Comparison of ENCODE assay signal across 29 cellular contexts in genomic region chr12:55009171-55009570, GRCh38. TPM values are rescaled to one million over a fixed set of nuclear protein-coding genes. Genes with fewer than 3 reads are reported as not detected.
A peak's percentile ranks its signal among the peaks of the same experiment; 100 is the strongest.
DNase-seq lines count a peak whose midpoint lies in the region; ATAC-seq, FAIRE-seq and TF ChIP-seq lines count a peak whose summit lies in the region.
"Had no signal": no experiment of that assay in that cellular context is flagged by ENCODE, and none has a peak within 500 bp of the region (broad histone marks: within the 10 kb centered on the region; RNA-seq: fewer than 3 reads in every experiment).

No MANE protein-coding gene starts in this region.

- H3K36me3 Mint-ChIP-seq in progenitor cell of endocrine pancreas (ENCODE audit: insufficient read depth): no peaks in the 10 kb centered on the region

- H3K9me3 Mint-ChIP-seq in progenitor cell of endocrine pancreas (ENCODE audit: low read depth): peaks cover 5% of the 10 kb centered on the region

- H3K4me3 Mint-ChIP-seq in progenitor cell of endocrine pancreas (ENCODE audit: low read depth): no peak overlapping the region
- H3K4me3 Mint-ChIP-seq: CD4-positive, alpha-beta memory T cell; WTC11 had no signal

- no peaks in the 10 kb centered on the region for H3K36me3 ChIP-seq in ectodermal cell (ENCODE audit: control insufficient read depth, insufficient read depth, low read length)
- H3K36me3 ChIP-seq: adrenal gland, left ventricle myocardium inferior, Peyer's patch, tibial artery had no signal

- peak overlapping the region; percentile 64 for H3K27ac ChIP-seq in ectodermal cell (ENCODE audit: insufficient read depth, low read depth, low read length, poor library complexity, severe bottlenecking)
- H3K27ac ChIP-seq: A549, adrenal gland, body of pancreas, left ventricle myocardium inferior, Peyer's patch, tibial artery had no signal

- no peaks in the 10 kb centered on the region for H3K4me1 Mint-ChIP-seq in progenitor cell of endocrine pancreas (ENCODE audit: low read depth)
- H3K4me1 Mint-ChIP-seq: CD4-positive, alpha-beta memory T cell had no signal

- peak; percentile 92 for DNase-seq in DMS 273 treated with DMSO at 0.1 percent for 48 hours (lab: John Stamatoyannopoulos, UW)
- DNase-seq in NCI-H1105 treated with DMSO at 0.1 percent for 48 hours (lab: John Stamatoyannopoulos, UW): peak; percentile 54
- DNase-seq in NCI-H345 (lab: John Stamatoyannopoulos, UW): peak; percentile 37
- DNase-seq in GM19239 (ENCODE audit: insufficient read length, low spot score): no peak
- DNase-seq in stimulated activated naive CD8-positive, alpha-beta T cell treated with anti-CD3 and anti-CD28 coated beads, Interleukin-15, Interleukin-2, amounts not matched to agents 100 U/mL and 50 U/mL, for 24 hours: no peak
- no peak for DNase-seq in progenitor cell of endocrine pancreas (ENCODE audit: low spot score, unreplicated experiment)
- DNase-seq in stimulated activated CD4-positive, alpha-beta T cell treated with anti-CD3 and anti-CD28 coated beads, Interleukin-4, amount 100 ng/mL, for 24 hours: no peak
- DNase-seq: activated CD4-positive, alpha-beta T cell treated with anti-CD3 and anti-CD28 coated beads, Interleukin-2, amount 50 U/mL, for 1 hour; activated naive CD4-positive, alpha-beta T cell treated with Interleukin-2 at 50 U/mL for 16 hours; adrenal gland; body of pancreas; CD4-positive, alpha-beta memory T cell; left ventricle myocardium inferior; mesendoderm; NCI-H1048; NCI-H226; Peyer's patch; SW 1271; T-helper 9 cell; tibial artery had no signal

- 54 to 56% methylated on average over 4 of the region's 4 CpGs for WGBS in ectodermal cell, 2 experiments

- peaks cover 10% of the 10 kb centered on the region for H3K4me1 ChIP-seq in ectodermal cell (ENCODE audit: control insufficient read depth, insufficient read depth, low read length)
- H3K4me1 ChIP-seq: A549, adrenal gland, body of pancreas, left ventricle myocardium inferior, Peyer's patch, tibial artery had no signal

- no peaks in the 10 kb centered on the region for H3K27me3 ChIP-seq in ectodermal cell (ENCODE audit: control insufficient read depth, insufficient read depth, low read length, poor library complexity, severe bottlenecking)
- H3K27me3 ChIP-seq: adrenal gland, body of pancreas, Peyer's patch had no signal

- FAIRE-seq in GM19239 (lab: Jason Lieb, UNC): no peak
- FAIRE-seq: A549 had no signal

- no peak for TF ChIP-seq CTCF in progenitor cell of endocrine pancreas (IDR thresholded peaks at IDR 0.05; ENCODE audit: unreplicated experiment)

- no peak for ATAC-seq in stimulated activated naive CD8-positive, alpha-beta T cell treated with anti-CD3 and anti-CD28 coated beads, Interleukin-15, Interleukin-2, amounts not matched to agents 100 U/mL and 50 U/mL, for 24 hours
- ATAC-seq: A549, body of pancreas, WTC11 had no signal

- no peak overlapping the region for H3K4me3 ChIP-seq in ectodermal cell (ENCODE audit: insufficient read depth, low read depth, low read length)
- H3K4me3 ChIP-seq: A549, adrenal gland, body of pancreas, left ventricle myocardium inferior, Peyer's patch, tibial artery had no signal

- H3K27me3 Mint-ChIP-seq in progenitor cell of endocrine pancreas: peaks cover 27% of the 10 kb centered on the region

- H3K27ac Mint-ChIP-seq in progenitor cell of endocrine pancreas: no peak overlapping the region
- H3K27ac Mint-ChIP-seq: CD4-positive, alpha-beta memory T cell; WTC11 had no signal

- no peaks in the 10 kb centered on the region for H3K9me3 ChIP-seq in ectodermal cell (ENCODE audit: control insufficient read depth, low read length)
- H3K9me3 ChIP-seq: A549, adrenal gland, body of pancreas, Peyer's patch, tibial artery had no signal

RNA-seq across cellular contexts. Expression of gene NEUROD4, which starts 10.6 kb away (rescaled TPM):
- polyA plus RNA-seq in ectodermal cell (2013, experiment 1 of 4): 2.7 TPM
- 4.4 TPM for polyA plus RNA-seq in ectodermal cell (2013, experiment 2 of 4)
- 3.8 TPM for polyA plus RNA-seq in ectodermal cell (2013, experiment 3 of 4)
- 5.3 TPM for polyA plus RNA-seq in ectodermal cell (2013, experiment 4 of 4)
- total RNA-seq in progenitor cell of endocrine pancreas: not detected in 2 replicates
- total RNA-seq: body of pancreas, H1, left ventricle myocardium inferior, LHCN-M2, myocyte, omental fat pad, Peyer's patch, skeletal muscle tissue, WTC11 had no signal
- polyA plus RNA-seq: A549; CD4-positive, alpha-beta memory T cell; H1 had no signal

RNA-seq across cellular contexts. Expression of gene TESPA1, which starts 24.6 kb away (rescaled TPM):
- polyA plus RNA-seq in ectodermal cell (2013, experiment 1 of 4): not detected
- not detected for polyA plus RNA-seq in ectodermal cell (2013, experiment 2 of 4)
- not detected for polyA plus RNA-seq in ectodermal cell (2013, experiment 3 of 4)
- polyA plus RNA-seq in ectodermal cell (2013, experiment 4 of 4): not detected
- not detected in 2 replicates for total RNA-seq in progenitor cell of endocrine pancreas
- total RNA-seq: body of pancreas, cerebellum, H1, LHCN-M2, myocyte had no signal
- polyA plus RNA-seq: A549, H1 had no signal

Comparison
In these comparisons a context has a peak if more than half of its experiments do, and no peak if none do; other contexts are left out.
1. DNase-seq: peak in DMS 273 treated with DMSO at 0.1 percent for 48 hours (single experiment), NCI-H1105 treated with DMSO at 0.1 percent for 48 hours (single experiment) and NCI-H345 (single experiment); none in GM19239 (single experiment), stimulated activated naive CD8-positive, alpha-beta T cell treated with anti-CD3 and anti-CD28 coated beads, Interleukin-15, Interleukin-2, amounts not matched to agents 100 U/mL and 50 U/mL, for 24 hours (single experiment), progenitor cell of endocrine pancreas (single experiment) and stimulated activated CD4-positive, alpha-beta T cell treated with anti-CD3 and anti-CD28 coated beads, Interleukin-4, amount 100 ng/mL, for 24 hours (single experiment).